ENCODE assay signal across 10 cellular contexts in the genomic region with DNA sequence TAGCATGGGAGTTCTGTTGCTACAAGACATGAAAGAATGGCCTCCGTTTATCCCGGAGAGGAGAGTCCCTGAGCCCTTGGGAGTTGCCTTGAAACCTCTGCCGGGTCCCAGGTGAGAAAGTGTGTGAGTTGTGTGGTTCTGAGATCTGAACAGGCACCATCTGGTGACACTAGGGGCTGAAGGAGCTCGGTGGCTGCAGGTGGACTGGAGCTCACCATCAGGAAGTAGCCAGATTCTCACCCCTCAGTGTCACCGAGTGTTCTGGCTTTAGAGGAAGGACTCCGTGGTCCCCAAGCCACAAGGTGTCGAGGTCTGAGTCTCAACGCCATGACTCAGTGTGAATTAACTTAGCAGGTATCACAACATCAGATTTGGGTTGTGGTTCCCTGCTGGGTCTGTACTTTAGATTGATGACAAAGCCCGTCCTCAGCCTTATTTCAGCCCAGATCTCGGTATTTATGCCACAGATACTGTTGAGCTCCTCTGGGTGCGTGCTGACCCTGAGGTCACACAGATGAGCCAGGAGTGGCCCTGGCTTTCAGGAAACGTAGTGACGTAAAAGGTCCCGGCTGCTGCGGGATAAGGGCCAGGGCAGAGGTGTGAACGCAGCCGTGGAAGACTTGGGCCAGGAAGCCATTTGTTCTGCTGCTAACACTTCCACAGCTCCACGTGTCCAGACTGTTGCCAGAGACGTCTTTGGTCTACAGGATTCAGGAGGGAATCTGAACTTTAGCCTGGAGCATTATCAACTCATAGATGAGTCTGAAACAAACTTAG. TPM values are rescaled to one million over a fixed set of nuclear protein-coding genes. Genes with fewer than 3 reads are reported as not detected.
DNase-seq lines count a peak whose midpoint lies in the region; ATAC-seq, FAIRE-seq and TF ChIP-seq lines count a peak whose summit lies in the region.
"Had no signal": no experiment of that assay in that cellular context is flagged by ENCODE, and none has a peak within 500 bp of the region (broad histone marks: within the 10 kb centered on the region; RNA-seq: fewer than 3 reads in every experiment).

No MANE protein-coding gene starts in this region.

- no TSS peak for BruUV-seq in OCI-LY7 (replicated peaks; lab: Mats Ljungman, UMichigan)

- H3K9me3 ChIP-seq in RWPE2 (ENCODE audit: severe bottlenecking) (no peaks in the 10 kb centered on the region), left lung (no peaks in the 10 kb centered on the region), OCI-LY7 (ENCODE audit: low read length) (no peaks in the 10 kb centered on the region), mesenchymal stem cell (ENCODE audit: control insufficient read depth, low read length) (no peaks in the 10 kb centered on the region)

- intact Hi-C loops in left lung (cut with DNase I) (no loop called here), OCI-LY7 (cut with micrococcal nuclease; ENCODE audit: unreplicated experiment) (no loop called here)

- DNase-seq in stimulated activated CD4-positive, alpha-beta T cell treated with anti-CD3 and anti-CD28 coated beads, Interleukin-1b, Interleukin-23, amount 100 ng/mL, for 48 hours: peak; percentile 44
- DNase-seq in stimulated activated CD4-positive, alpha-beta T cell treated with anti-CD3 and anti-CD28 coated beads, Interleukin-12 subunit alpha, Interleukin-12 subunit beta, amount 100 ng/mL, for 4 hours: no peak
- peak; percentile 49 for DNase-seq in RWPE2 (ENCODE audit: low spot score)
- DNase-seq in left lung: no peak
- DNase-seq in H54 (ENCODE audit: insufficient read length, low spot score): no peak
- no peak for DNase-seq in GF-D8 (lab: John Stamatoyannopoulos, UW)
- DNase-seq in OCI-LY7 (ENCODE audit: low spot score): no peak
- DNase-seq in mesenchymal stem cell: no peak
- DNase-seq: Karpas-422 had no signal

- TF ChIP-seq CTCF in RWPE2 (IDR thresholded peaks at IDR 0.05; ENCODE audit: poor library complexity, severe bottlenecking) (no peak), left lung (IDR thresholded peaks at IDR 0.05) (no peak), OCI-LY7 (conservative IDR thresholded peaks at IDR 0.05; ENCODE audit: low read length) (no peak)

- H3K27me3 ChIP-seq in RWPE2 (ENCODE audit: insufficient read depth, poor library complexity, severe bottlenecking) (no peaks in the 10 kb centered on the region), left lung (no peaks in the 10 kb centered on the region), mesenchymal stem cell (ENCODE audit: control insufficient read depth in 1 of 2, insufficient read depth in 1 of 2, low read length in 2 of 2) (no peaks in the 10 kb centered on the region)

- peaks cover 92% of the 10 kb centered on the region for H3K36me3 ChIP-seq in RWPE2 (ENCODE audit: low read depth)
- H3K36me3 ChIP-seq in left lung: peaks cover 0 to 69% of the 10 kb centered on the region in 2 donors
- H3K36me3 ChIP-seq in OCI-LY7 (ENCODE audit: insufficient read depth, low read length): no peaks in the 10 kb centered on the region
- H3K36me3 ChIP-seq in mesenchymal stem cell (ENCODE audit: control insufficient read depth in 1 of 2, insufficient read depth in 2 of 2, low read depth in 1 of 2, low read length in 2 of 2): peaks cover 73 to 82% of the 10 kb centered on the region in 2 experiments

- CTCF ChIA-PET in OCI-LY7 (lab: Charles Lee; ENCODE audit: unreplicated experiment): no interaction called here

- H2AFZ ChIP-seq in OCI-LY7 (ENCODE audit: low read length) (no peak overlapping the region), mesenchymal stem cell (ENCODE audit: low read depth, low read length) (no peak overlapping the region)

- H3K27ac ChIP-seq in RWPE2 (ENCODE audit: poor library complexity, severe bottlenecking) (no peak overlapping the region), left lung (peak overlapping the region; percentile 53 to 75), OCI-LY7 (ENCODE audit: low read depth, low read length, poor library complexity, severe bottlenecking) (no peak overlapping the region), mesenchymal stem cell (ENCODE audit: low read length, poor library complexity, severe bottlenecking) (no peak overlapping the region)

- 82% methylated on average over 19 of the region's 19 CpGs for WGBS in mesenchymal stem cell

- H3K9ac ChIP-seq in mesenchymal stem cell (ENCODE audit: low read length): no peak overlapping the region

- ATAC-seq in RWPE2 (ENCODE audit: low read depth) (no peak), left lung (no peak)

- no peak for TF ChIP-seq POLR2A in H54 (IDR thresholded peaks at IDR 0.05; ENCODE audit: low read depth, low read length)

- POLR2A ChIA-PET in OCI-LY7 (lab: Charles Lee): no interaction called here

- no peak overlapping the region for H3K23ac ChIP-seq in mesenchymal stem cell (ENCODE audit: low read length in 2 of 2)

- no peak overlapping the region for H3K14ac ChIP-seq in mesenchymal stem cell (ENCODE audit: low read length in 2 of 2)

- no peaks in the 10 kb centered on the region for H3K9me2 ChIP-seq in OCI-LY7 (ENCODE audit: insufficient read depth, low read length)

- FAIRE-seq in H54 (lab: Jason Lieb, UNC): no peak

- H4K91ac ChIP-seq in mesenchymal stem cell (ENCODE audit: low read length): no peak overlapping the region

- no peaks in the 10 kb centered on the region for H4K20me1 ChIP-seq in OCI-LY7 (ENCODE audit: insufficient read depth, low read length)

- H3K18ac ChIP-seq in mesenchymal stem cell (ENCODE audit: low read depth in 1 of 2, low read length in 2 of 2): no peak overlapping the region

- H2BK12ac ChIP-seq in mesenchymal stem cell (ENCODE audit: low read length in 2 of 2): no peak overlapping the region

- H3K4me2 ChIP-seq in OCI-LY7 (ENCODE audit: low read length) (no peak overlapping the region), mesenchymal stem cell (ENCODE audit: low read length, poor library complexity, severe bottlenecking) (no peak overlapping the region)

- H3K79me2 ChIP-seq in OCI-LY7 (ENCODE audit: insufficient read depth, low read depth, low read length): no peaks in the 10 kb centered on the region

- no peak overlapping the region for H3K4ac ChIP-seq in mesenchymal stem cell (ENCODE audit: low read depth in 1 of 2, low read length in 2 of 2)

- no peak overlapping the region for H2BK15ac ChIP-seq in mesenchymal stem cell (ENCODE audit: low read depth, poor library complexity, severe bottlenecking)

- H2BK5ac ChIP-seq in mesenchymal stem cell (ENCODE audit: low read depth, low read length, poor library complexity, severe bottlenecking): no peak overlapping the region

- H2AK5ac ChIP-seq in mesenchymal stem cell (ENCODE audit: low read length, severe bottlenecking): no peak overlapping the region

- H3K4me3 ChIP-seq in RWPE2 (ENCODE audit: severe bottlenecking): no peak overlapping the region
- H3K4me3 ChIP-seq in left lung: no peak overlapping the region
- H3K4me3 ChIP-seq in OCI-LY7 (ENCODE audit: low read depth, low read length, poor library complexity, severe bottlenecking): no peak overlapping the region
- no peak overlapping the region for H3K4me3 ChIP-seq in mesenchymal stem cell (ENCODE audit: insufficient read depth in 1 of 2, low read depth in 1 of 2, low read length in 2 of 2)

- H3K4me1 ChIP-seq in RWPE2 (ENCODE audit: insufficient read depth, poor library complexity, severe bottlenecking): no peaks in the 10 kb centered on the region
- H3K4me1 ChIP-seq in left lung: peaks cover 0 to 50% of the 10 kb centered on the region in 2 donors
- no peaks in the 10 kb centered on the region for H3K4me1 ChIP-seq in OCI-LY7 (ENCODE audit: insufficient read depth, low read length, poor library complexity, severe bottlenecking)
- peaks cover 8% of the 10 kb centered on the region for H3K4me1 ChIP-seq in mesenchymal stem cell (ENCODE audit: control insufficient read depth, insufficient read depth, low read depth, low read length)

- no peak overlapping the region for H2BK120ac ChIP-seq in mesenchymal stem cell (ENCODE audit: low read depth, low read length)

- H3K79me1 ChIP-seq in mesenchymal stem cell (replicated peaks; ENCODE audit: low read length, poor library complexity, severe bottlenecking): peaks cover 10% of the 10 kb centered on the region

- no peak overlapping the region for H4K8ac ChIP-seq in mesenchymal stem cell (ENCODE audit: low read length)

RNA-seq across cellular contexts. Expression of a gene that starts 54.4 kb away (rescaled TPM):
- total RNA-seq in left lung (not detected), OCI-LY7 (2022) (not detected in 2 replicates)
- not detected in 2 replicates for total RNA-seq in OCI-LY7 (2014; rRNA removed; shearing (Covaris generic))
- polyA plus RNA-seq in mesenchymal stem cell (2013, experiment 1 of 2): not detected
- not detected for polyA plus RNA-seq in mesenchymal stem cell (2013, experiment 2 of 2)
- total RNA-seq: Daoy had no signal

Comparison
In these comparisons a context has a peak if more than half of its experiments do, and no peak if none do; other contexts are left out.
1. DNase-seq: peak in stimulated activated CD4-positive, alpha-beta T cell treated with anti-CD3 and anti-CD28 coated beads, Interleukin-1b, Interleukin-23, amount 100 ng/mL, for 48 hours (single experiment) and RWPE2 (single experiment); none in stimulated activated CD4-positive, alpha-beta T cell treated with anti-CD3 and anti-CD28 coated beads, Interleukin-12 subunit alpha, Interleukin-12 subunit beta, amount 100 ng/mL, for 4 hours (single experiment), left lung (0 of 2), H54 (single experiment), GF-D8 (single experiment), OCI-LY7 (single experiment) and mesenchymal stem cell (single experiment).
2. H3K27ac ChIP-seq: peak in left lung (2 of 2); none in RWPE2 (single experiment), OCI-LY7 (single experiment) and mesenchymal stem cell (single experiment).